17 cellular contexts compared by ENCODE assay signal in genomic region chr7:18459846-18460245, GRCh38.
"Had no signal": no experiment of that assay in that cellular context is flagged by ENCODE, and none has a peak within 500 bp of the region (broad histone marks: within the 10 kb centered on the region; RNA-seq: fewer than 3 reads in every experiment).

No MANE protein-coding gene starts in this region.

- H3K27me3 ChIP-seq: heart left ventricle, thyroid gland had no signal

- H3K36me3 ChIP-seq: heart left ventricle, lower lobe of right lung, thyroid gland had no signal

- ATAC-seq: activated T-helper 17 cell treated with anti-CD3 and anti-CD28 coated beads, Interleukin-2, amount 50 U/mL, for 72 hours; heart left ventricle; left colon; lower lobe of right lung had no signal

- H3K27ac ChIP-seq: heart left ventricle, lower lobe of right lung, VCaP had no signal

- H3K4me1 Mint-ChIP-seq: activated T-helper 17 cell treated with anti-CD3 and anti-CD28 coated beads, Interleukin-2, amount 50 U/mL, for 72 hours had no signal

- H3K27ac Mint-ChIP-seq: activated T-helper 17 cell treated with anti-CD3 and anti-CD28 coated beads, Interleukin-2, amount 50 U/mL, for 72 hours had no signal

- DNase-seq: activated CD4-positive, alpha-beta T cell treated with anti-CD3 and anti-CD28 coated beads for 1 hour; activated CD4-positive, alpha-beta T cell treated with anti-CD3 and anti-CD28 coated beads, Interleukin-2, amount 50 U/mL, for 4 hours; activated naive CD4-positive, alpha-beta T cell treated with Interleukin-2 at 50 U/mL for 16 hours; anterior cingulate cortex; cortex of kidney; effector CD8-positive, alpha-beta T cell; heart left ventricle; left colon; lower lobe of right lung; midbrain; retina; stimulated activated CD4-positive, alpha-beta T cell treated with anti-CD3 and anti-CD28 coated beads, Interleukin-12 subunit alpha, Interleukin-12 subunit beta, amount 100 ng/mL, for 4 hours; stimulated activated CD4-positive, alpha-beta T cell treated with anti-CD3 and anti-CD28 coated beads, Interleukin-2, amount 100 ng/mL, for 24 hours; stimulated activated naive B cell treated with anti-CD40 and anti-IgM and Interleukin-4, amounts not matched to agents 10 μg/mL and 1 μg/mL and 100 μg/mL, for 72 hours; thyroid gland had no signal

- H3K27me3 Mint-ChIP-seq: activated T-helper 17 cell treated with anti-CD3 and anti-CD28 coated beads, Interleukin-2, amount 50 U/mL, for 72 hours; stimulated activated naive B cell treated with anti-CD40 and anti-IgM and Interleukin-4, amounts not matched to agents 10 μg/mL and 1 μg/mL and 100 μg/mL, for 72 hours had no signal

- H3K9me3 Mint-ChIP-seq: activated T-helper 17 cell treated with anti-CD3 and anti-CD28 coated beads, Interleukin-2, amount 50 U/mL, for 72 hours; stimulated activated naive B cell treated with anti-CD40 and anti-IgM and Interleukin-4, amounts not matched to agents 10 μg/mL and 1 μg/mL and 100 μg/mL, for 72 hours had no signal

- H3K4me3 Mint-ChIP-seq: activated T-helper 17 cell treated with anti-CD3 and anti-CD28 coated beads, Interleukin-2, amount 50 U/mL, for 72 hours had no signal

- H3K9me3 ChIP-seq: lower lobe of right lung, thyroid gland had no signal

- H3K4me1 ChIP-seq: lower lobe of right lung had no signal

- H3K4me3 ChIP-seq: heart left ventricle, lower lobe of right lung, thyroid gland had no signal
